Comparison of ENCODE assay signal across 24 cellular contexts in genomic region chr13:26509491-26509890, GRCh38. TPM values are rescaled to one million over a fixed set of nuclear protein-coding genes. Genes with fewer than 3 reads are reported as not detected.
DNase-seq lines count a peak whose midpoint lies in the region; ATAC-seq and TF ChIP-seq lines count a peak whose summit lies in the region.
"Had no signal": no experiment of that assay in that cellular context is flagged by ENCODE, and none has a peak within 500 bp of the region (broad histone marks: within the 10 kb centered on the region; RNA-seq: fewer than 3 reads in every experiment).

No MANE protein-coding gene starts in this region.

- POLR2A ChIA-PET in RWPE1 (lab: Yijun Ruan, JAX; ENCODE audit: low non-redundant PET): no interaction called here

- H2BK15ac ChIP-seq in mesendoderm (replicated peaks; ENCODE audit: low read depth): no peak overlapping the region

- H3K79me2 ChIP-seq in mesendoderm (ENCODE audit: control insufficient read depth, insufficient read depth, low read length): no peaks in the 10 kb centered on the region

- TF ChIP-seq CTCF in RWPE1 (conservative IDR thresholded peaks at IDR 0.05; ENCODE audit: low read depth): no peak
- TF ChIP-seq CTCF in vagina (IDR thresholded peaks at IDR 0.05): no peak

- no peak overlapping the region for H3K4me2 ChIP-seq in mesendoderm (ENCODE audit: low read length)
- H3K4me2 ChIP-seq: GM23338 had no signal

- H2AK5ac ChIP-seq in mesendoderm (ENCODE audit: low read length): no peak overlapping the region

- TF ChIP-seq POLR2A in vagina (IDR thresholded peaks at IDR 0.05): no peak

- H3K79me1 ChIP-seq in mesendoderm (ENCODE audit: low read length): no peaks in the 10 kb centered on the region

- H2BK120ac ChIP-seq in mesendoderm (ENCODE audit: low read depth, low read length): no peak overlapping the region

- H3K4me1 ChIP-seq in mesendoderm (ENCODE audit: control insufficient read depth, low read depth, low read length): no peaks in the 10 kb centered on the region
- no peaks in the 10 kb centered on the region for H3K4me1 ChIP-seq in vagina
- H3K4me1 ChIP-seq: HAP-1, Peyer's patch had no signal

- CTCF ChIA-PET in RWPE1 (lab: Yijun Ruan, JAX): no interaction called here

- DNase-seq in NCI-H2029 treated with DMSO at 0.1 percent for 48 hours (lab: John Stamatoyannopoulos, UW): peak; percentile 31
- DNase-seq in NCI-H2029 (lab: John Stamatoyannopoulos, UW): no peak
- DNase-seq in RWPE1 (ENCODE audit: low spot score): no peak
- peak; percentile 41 for DNase-seq in mesendoderm
- no peak for DNase-seq in vagina (ENCODE audit: extremely low spot score in 2 of 2)
- no peak for DNase-seq in amniotic stem cell (lab: John Stamatoyannopoulos, UW)
- DNase-seq in SKM-1 treated with dmso at 0.1 percent for 144 hours (lab: John Stamatoyannopoulos, UW; ENCODE audit: unreplicated experiment): no peak
- DNase-seq: AML-193; Calu3; CD8-positive, alpha-beta memory T cell; DMS153; Karpas-422; MM.1S; NCI-H1048; NCI-H1436; NCI-H187 treated with DMSO at 0.1 percent for 48 hours; NCI-H526; SW 1271 had no signal

- intact Hi-C loops in vagina (cut with DNase I): loop anchor here (10.0 kb wide), 1 partner anchor 325 kb away; no protein-coding TSS in a partner anchor

- H4K5ac ChIP-seq in mesendoderm (ENCODE audit: low read length): no peak overlapping the region

- no peaks in the 10 kb centered on the region for H3K9me3 ChIP-seq in vagina
- H3K9me3 ChIP-seq: Peyer's patch had no signal

- H3K23ac ChIP-seq in mesendoderm (ENCODE audit: low read length): no peak overlapping the region

- H3K9ac ChIP-seq in mesendoderm (ENCODE audit: low read length): no peak overlapping the region

- H3K36me3 ChIP-seq in mesendoderm (ENCODE audit: control insufficient read depth, insufficient read depth, low read length) (no peaks in the 10 kb centered on the region), vagina (no peaks in the 10 kb centered on the region)
- H3K36me3 ChIP-seq: HAP-1, Peyer's patch had no signal

- ATAC-seq in GM19463 (IDR thresholded peaks at IDR 0.05; ENCODE audit: unreplicated experiment): no peak
- ATAC-seq: GM23338 had no signal

- no peak overlapping the region for H3K18ac ChIP-seq in mesendoderm (ENCODE audit: low read length)

- no peak overlapping the region for H2BK5ac ChIP-seq in mesendoderm (ENCODE audit: low read length)

- H3K56ac ChIP-seq in mesendoderm (ENCODE audit: low read length): no peak overlapping the region

- no peak overlapping the region for H3K4ac ChIP-seq in mesendoderm (ENCODE audit: low read depth, low read length)

- H3K27ac ChIP-seq in RWPE1 (peak overlapping the region; percentile 39; the same call in 1 of the 2 replicates), mesendoderm (ENCODE audit: low read depth, low read length) (no peak overlapping the region), vagina (peak overlapping the region; percentile 33)
- H3K27ac ChIP-seq: 22Rv1, C4-2B, Peyer's patch had no signal

- no CpG with 5 or more reads among the region's 10 CpGs for WGBS in mesendoderm (ENCODE audit: extremely low coverage, insufficient coverage, low lambda C conversion rate)

- no peak overlapping the region for H3K4me3 ChIP-seq in mesendoderm (ENCODE audit: low read length)
- H3K4me3 ChIP-seq in vagina: no peak overlapping the region
- H3K4me3 ChIP-seq: GM23338, HAP-1, Peyer's patch had no signal

- H3K27me3 ChIP-seq in mesendoderm (ENCODE audit: insufficient read depth, low read length, poor library complexity): no peaks in the 10 kb centered on the region
- H3K27me3 ChIP-seq in vagina: no peaks in the 10 kb centered on the region
- H3K27me3 ChIP-seq: Peyer's patch had no signal

- H4K8ac ChIP-seq in mesendoderm (ENCODE audit: low read depth, low read length): no peak overlapping the region

RNA-seq across cellular contexts. Expression of gene WASF3, which starts 48.0 kb away (rescaled TPM):
- polyA plus RNA-seq in mesendoderm (2013, experiment 1 of 2): 12.5 TPM
- 13.1 TPM for polyA plus RNA-seq in mesendoderm (2013, experiment 2 of 2)
- total RNA-seq in vagina: 20.4 TPM
- polyA plus RNA-seq: CD8-positive, alpha-beta memory T cell had no signal

Comparison
In these comparisons a context has a peak if more than half of its experiments do, and no peak if none do; other contexts are left out.
1. DNase-seq: peak in NCI-H2029 treated with DMSO at 0.1 percent for 48 hours (single experiment) and mesendoderm (single experiment); none in NCI-H2029 (single experiment), RWPE1 (single experiment), vagina (0 of 2), amniotic stem cell (single experiment) and SKM-1 treated with dmso at 0.1 percent for 144 hours (single experiment).